Comparison of ENCODE assay signal across 8 cellular contexts in the genomic region with DNA sequence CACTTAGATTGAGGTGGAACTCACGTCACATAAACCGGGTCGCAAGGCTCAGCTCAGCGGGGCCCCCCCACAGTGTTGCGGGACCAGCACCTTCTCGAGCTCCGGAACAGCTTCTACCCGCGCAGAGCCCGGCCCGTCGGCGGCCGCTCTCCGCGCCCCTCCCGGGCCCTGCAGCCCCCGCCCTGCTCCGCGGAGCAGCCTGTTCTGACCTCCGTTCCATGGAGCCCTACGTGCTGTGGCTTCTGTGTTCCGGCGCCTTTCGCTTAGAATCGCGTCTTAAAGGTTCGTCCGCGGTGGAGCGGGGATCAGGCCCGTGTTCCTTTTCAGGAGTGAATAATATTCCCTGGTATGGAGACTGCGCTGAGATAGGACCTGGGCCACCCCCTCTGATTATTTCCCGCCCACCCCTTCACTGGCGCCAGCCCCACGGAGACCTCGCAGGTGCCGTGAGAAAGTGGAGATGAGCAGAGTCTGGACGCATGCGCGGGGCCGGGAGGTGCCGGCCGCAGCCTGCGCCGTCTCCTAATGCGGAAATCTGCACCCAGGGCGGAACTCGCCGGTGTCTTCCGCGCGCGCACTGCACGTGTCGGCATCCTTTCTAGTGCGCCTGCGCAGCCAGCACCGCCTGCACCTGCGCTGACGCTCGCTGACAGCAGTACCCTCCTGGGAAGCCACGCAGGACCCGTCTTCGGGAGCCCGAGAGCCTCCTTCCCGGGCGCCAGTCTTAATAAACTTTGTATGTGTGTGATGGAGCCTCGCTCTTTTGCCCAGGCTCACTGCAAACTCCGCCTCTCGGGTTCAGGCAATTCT. TPM values are rescaled to one million over a fixed set of nuclear protein-coding genes. Genes with fewer than 3 reads are reported as not detected.
DNase-seq lines count a peak whose midpoint lies in the region; ATAC-seq, FAIRE-seq and TF ChIP-seq lines count a peak whose summit lies in the region.

No MANE protein-coding gene starts in this region.

- no peak overlapping the region for H3K27ac Mint-ChIP-seq in activated T-cell treated with anti-CD3 and anti-CD28 coated beads, Interleukin-2, amount 50 U/mL, for 24 hours
- H3K27ac Mint-ChIP-seq in astrocyte (ENCODE audit: unreplicated experiment) = no peak overlapping the region

- H3K27ac ChIP-seq in astrocyte (ENCODE audit: low read depth, low read length) = no peak overlapping the region
- H3K27ac ChIP-seq in liver (ENCODE audit: low read depth in 1 of 2, low read length in 2 of 2) = no peak overlapping the region
- peak overlapping the region in 2 of 5 donors; percentile 4 to 53 for H3K27ac ChIP-seq in stomach

- H3K27me3 ChIP-seq in astrocyte (ENCODE audit: insufficient read depth, low read length) (no peaks in the 10 kb centered on the region), liver (ENCODE audit: control insufficient read depth in 4 of 4, insufficient read depth in 4 of 4, low read length in 3 of 4) (no peaks in the 10 kb centered on the region), stomach (peaks cover 0 to 6% (median 0%) of the 10 kb centered on the region in 3 donors)

- H3K4me1 Mint-ChIP-seq in activated T-cell treated with anti-CD3 and anti-CD28 coated beads, Interleukin-2, amount 50 U/mL, for 24 hours (ENCODE audit: low read depth) = peaks cover 7% of the 10 kb centered on the region
- H3K4me1 Mint-ChIP-seq in astrocyte (ENCODE audit: low read depth, unreplicated experiment) = no peaks in the 10 kb centered on the region

- H3K9ac ChIP-seq in astrocyte (ENCODE audit: low read length) (no peak overlapping the region), liver (ENCODE audit: low read depth in 1 of 2, low read length in 2 of 2) (no peak overlapping the region)

- no peak overlapping the region for H2AFZ ChIP-seq in astrocyte (ENCODE audit: low read depth, low read length)

- H3K9me3 Mint-ChIP-seq in activated T-cell treated with anti-CD3 and anti-CD28 coated beads, Interleukin-2, amount 50 U/mL, for 24 hours = peaks cover 7% of the 10 kb centered on the region
- peaks cover 11% of the 10 kb centered on the region for H3K9me3 Mint-ChIP-seq in astrocyte (ENCODE audit: unreplicated experiment)

- H3K36me3 ChIP-seq in astrocyte (ENCODE audit: insufficient read depth, low read length) (no peaks in the 10 kb centered on the region), liver (ENCODE audit: control insufficient read depth in 4 of 4, insufficient read depth in 3 of 4, low read depth in 1 of 4, low read length in 3 of 4) (no peaks in the 10 kb centered on the region), stomach (no peaks in the 10 kb centered on the region)

- no peaks in the 10 kb centered on the region for H3K27me3 Mint-ChIP-seq in activated T-cell treated with anti-CD3 and anti-CD28 coated beads, Interleukin-2, amount 50 U/mL, for 24 hours
- H3K27me3 Mint-ChIP-seq in astrocyte (ENCODE audit: low read depth, unreplicated experiment) = no peaks in the 10 kb centered on the region

- H3K4me3 ChIP-seq in astrocyte (ENCODE audit: insufficient read depth, low read depth, low read length) (peak overlapping the region; percentile 39), liver (ENCODE audit: low read depth in 1 of 3, low read length in 3 of 3) (peak overlapping the region in 2 of 3 donors; percentile 43 to 69), stomach (peak overlapping the region; percentile 45 to 68 (median 56))

- no peak for TF ChIP-seq EP300 in stomach (IDR thresholded peaks at IDR 0.05)

- TF ChIP-seq POLR2A in stomach (IDR thresholded peaks at IDR 0.05) = no peak

- peaks cover 3% of the 10 kb centered on the region for H3K4me1 ChIP-seq in astrocyte (ENCODE audit: insufficient read depth, low read length)
- H3K4me1 ChIP-seq in liver (ENCODE audit: control insufficient read depth in 4 of 4, insufficient read depth in 4 of 4, low read length in 3 of 4) = peaks cover 4 to 9% (median 7%) of the 10 kb centered on the region in 4 donors
- peaks cover 7 to 18% (median 16%) of the 10 kb centered on the region in 4 donors for H3K4me1 ChIP-seq in stomach

- H3K4me2 ChIP-seq in astrocyte (ENCODE audit: low read length) = peak overlapping the region; percentile 85

- H3K79me2 ChIP-seq in astrocyte (ENCODE audit: insufficient read depth, low read length) = no peaks in the 10 kb centered on the region

- peak overlapping the region; percentile 77 for H3K4me3 Mint-ChIP-seq in activated T-cell treated with anti-CD3 and anti-CD28 coated beads, Interleukin-2, amount 50 U/mL, for 24 hours
- peak overlapping the region; percentile 66 for H3K4me3 Mint-ChIP-seq in astrocyte (ENCODE audit: unreplicated experiment)

- intact Hi-C loops in stomach (cut with DNase I; ENCODE audit: low total_unique reads) = no loop called here

- peaks cover 3% of the 10 kb centered on the region for H3K36me3 Mint-ChIP-seq in activated T-cell treated with anti-CD3 and anti-CD28 coated beads, Interleukin-2, amount 50 U/mL, for 24 hours (ENCODE audit: low read depth)
- peaks cover 8% of the 10 kb centered on the region for H3K36me3 Mint-ChIP-seq in astrocyte (ENCODE audit: low read depth, unreplicated experiment)

- DNase-seq in activated T-cell treated with anti-CD3 and anti-CD28 coated beads, Interleukin-2, amount 50 U/mL, for 24 hours = peak; percentile 47
- DNase-seq in activated T-cell treated with anti-CD3 and anti-CD28 coated beads, Interleukin-2, amount 50 U/mL, for 1 hour = no peak
- DNase-seq in astrocyte (ENCODE audit: low read depth) = no peak
- DNase-seq in stomach = no peak
- DNase-seq in ecto neural progenitor cell (ENCODE audit: low spot score) = no peak
- DNase-seq in DMS114 treated with DMSO at 0.1 percent for 48 hours (lab: John Stamatoyannopoulos, UW; ENCODE audit: unreplicated experiment) = no peak

- H3K9me3 ChIP-seq in astrocyte (ENCODE audit: insufficient read depth, low read depth, low read length) (peaks cover 3% of the 10 kb centered on the region), liver (ENCODE audit: control insufficient read depth in 4 of 4, low read length in 3 of 4) (peaks cover 0 to 2% (median 0%) of the 10 kb centered on the region in 4 donors), stomach (peaks cover 0 to 20% (median 7%) of the 10 kb centered on the region in 4 donors)

- no peak for TF ChIP-seq RAD21 in liver (IDR thresholded peaks at IDR 0.05)

- WGBS in liver = 64% methylated on average over 71 of the region's 71 CpGs
- 53 to 68% (median 60%) methylated on average over 58 to 71 of the region's 71 CpGs for whole genome bisulfite sequencing in stomach, 5 donors

- ATAC-seq in GM18502 (IDR thresholded peaks at IDR 0.05; ENCODE audit: poor library complexity, unreplicated experiment) = no peak

- no peaks in the 10 kb centered on the region for H4K20me1 ChIP-seq in astrocyte (ENCODE audit: insufficient read depth, low read length)

- no peak for FAIRE-seq in astrocyte (lab: Jason Lieb, UNC)

- TF ChIP-seq CTCF in astrocyte (IDR thresholded peaks at IDR 0.05; ENCODE audit: insufficient read depth, low read depth, low read length) = no peak
- no peak for TF ChIP-seq CTCF in liver (IDR thresholded peaks at IDR 0.05; ENCODE audit: low read depth, low read length, missing input control)
- no peak for TF ChIP-seq CTCF in stomach (IDR thresholded peaks at IDR 0.05)

TF ChIP-seq in liver, 16 proteins besides CTCF, POLR2A, EP300 and RAD21:
- TF ChIP-seq, protein P1, sequence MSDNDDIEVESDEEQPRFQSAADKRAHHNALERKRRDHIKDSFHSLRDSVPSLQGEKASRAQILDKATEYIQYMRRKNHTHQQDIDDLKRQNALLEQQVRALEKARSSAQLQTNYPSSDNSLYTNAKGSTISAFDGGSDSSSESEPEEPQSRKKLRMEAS (IDR thresholded peaks at IDR 0.05) = no peak
- TF ChIP-seq EGR1 (IDR thresholded peaks at IDR 0.05; ENCODE audit: low read depth in 2 of 2) (no peak), HNF4G (IDR thresholded peaks at IDR 0.05) (no peak), GABPA (IDR thresholded peaks at IDR 0.05 in 1 of 2, conservative IDR thresholded peaks at IDR 0.05 in 1 of 2) (no peak), FOXA2 (IDR thresholded peaks at IDR 0.05) (no peak), YY1 (IDR thresholded peaks at IDR 0.05) (no peak), HNF4A (conservative IDR thresholded peaks at IDR 0.05) (no peak), TAF1 (conservative IDR thresholded peaks at IDR 0.05) (no peak), JUND (IDR thresholded peaks at IDR 0.05) (no peak), NR2F2 (IDR thresholded peaks at IDR 0.05) (no peak)
- TF ChIP-seq, protein P2, sequence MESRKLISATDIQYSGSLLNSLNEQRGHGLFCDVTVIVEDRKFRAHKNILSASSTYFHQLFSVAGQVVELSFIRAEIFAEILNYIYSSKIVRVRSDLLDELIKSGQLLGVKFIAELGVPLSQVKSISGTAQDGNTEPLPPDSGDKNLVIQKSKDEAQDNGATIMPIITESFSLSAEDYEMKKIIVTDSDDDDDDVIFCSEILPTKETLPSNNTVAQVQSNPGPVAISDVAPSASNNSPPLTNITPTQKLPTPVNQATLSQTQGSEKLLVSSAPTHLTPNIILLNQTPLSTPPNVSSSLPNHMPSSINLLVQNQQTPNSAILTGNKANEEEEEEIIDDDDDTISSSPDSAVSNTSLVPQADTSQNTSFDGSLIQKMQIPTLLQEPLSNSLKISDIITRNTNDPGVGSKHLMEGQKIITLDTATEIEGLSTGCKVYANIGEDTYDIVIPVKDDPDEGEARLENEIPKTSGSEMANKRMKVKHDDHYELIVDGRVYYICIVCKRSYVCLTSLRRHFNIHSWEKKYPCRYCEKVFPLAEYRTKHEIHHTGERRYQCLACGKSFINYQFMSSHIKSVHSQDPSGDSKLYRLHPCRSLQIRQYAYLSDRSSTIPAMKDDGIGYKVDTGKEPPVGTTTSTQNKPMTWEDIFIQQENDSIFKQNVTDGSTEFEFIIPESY (IDR thresholded peaks at IDR 0.05) = no peak
- TF ChIP-seq, protein P3, sequence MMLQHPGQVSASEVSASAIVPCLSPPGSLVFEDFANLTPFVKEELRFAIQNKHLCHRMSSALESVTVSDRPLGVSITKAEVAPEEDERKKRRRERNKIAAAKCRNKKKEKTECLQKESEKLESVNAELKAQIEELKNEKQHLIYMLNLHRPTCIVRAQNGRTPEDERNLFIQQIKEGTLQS (IDR thresholded peaks at IDR 0.05) = no peak
TF ChIP-seq in liver: peak in this region for 0.

RNA-seq across cellular contexts. Expression of gene ZNF778, which starts 30.9 kb away (rescaled TPM):
- 12.2 and 15.5 TPM in 2 replicates for total RNA-seq in astrocyte
- 1 to 10 TPM; 6.6 to 9.2 TPM for total RNA-seq in liver
- 1 to 10 TPM in 1 of 2 donors, under 1 TPM in 1; 0.75 to 1.8 TPM for polyA plus RNA-seq in liver
- total RNA-seq in stomach = 10 to 100 TPM in 1 of 5 donors, 1 to 10 TPM in 4; 4.1 to 11.7 (median 4.9) TPM
- polyA plus RNA-seq in stomach = 1 to 10 TPM; 1.2 to 7.2 (median 1.5) TPM

RNA-seq across cellular contexts. Expression of gene SLC22A31, which starts 48.1 kb away (rescaled TPM):
- 0.58 and 1.3 TPM in 2 replicates for total RNA-seq in astrocyte
- total RNA-seq in liver = under 1 TPM in 1 of 2 donors, not detected in 1; 0.50 TPM
- under 1 TPM; 0.15 to 0.48 TPM for polyA plus RNA-seq in liver
- 1 to 10 TPM in 1 of 5 donors, not detected in 4; 2.7 TPM for total RNA-seq in stomach
- 1 to 10 TPM; 1.4 to 6.4 (median 3.0) TPM for polyA plus RNA-seq in stomach
